In genomic region chr5:137147346-137147745, GRCh38 we compare ENCODE assay signal across 25 cellular contexts.
A peak's percentile ranks its signal among the peaks of the same experiment; 100 is the strongest.
DNase-seq lines count a peak whose midpoint lies in the region; ATAC-seq, FAIRE-seq and TF ChIP-seq lines count a peak whose summit lies in the region.
"Had no signal": no experiment of that assay in that cellular context is flagged by ENCODE, and none has a peak within 500 bp of the region (broad histone marks: within the 10 kb centered on the region; RNA-seq: fewer than 3 reads in every experiment).

No MANE protein-coding gene starts in this region.

- H2AFZ ChIP-seq in SK-N-SH (ENCODE audit: low read depth): no peak overlapping the region

- ATAC-seq in SK-N-SH treated with all-trans-retinoic acid at 6 μM for 48 hours (no peak), GM21528 (IDR thresholded peaks at IDR 0.05; ENCODE audit: low FRiP score, unreplicated experiment) (no peak)
- ATAC-seq: activated naive CD8-positive, alpha-beta T cell treated with anti-CD3 and anti-CD28 coated beads, Interleukin-2, amount 50 U/mL, for 24 hours; naive thymus-derived CD4-positive, alpha-beta T cell had no signal

- no peaks in the 10 kb centered on the region for H3K27me3 Mint-ChIP-seq in activated T-helper 2 cell treated with anti-CD3 and anti-CD28 coated beads, Interferon-gamma antibody, Interleukin-2, Interleukin-4, amounts not matched to agents 10 μg/mL and 5 μg/mL and 100 μg/mL, durations not matched to agents 14 hours and 24 hours and 36 hours (ENCODE audit: low read depth)
- H3K27me3 Mint-ChIP-seq: activated CD4-positive, alpha-beta memory T cell treated with anti-CD3 and anti-CD28 coated beads, Interleukin-2, amount 10 ng/mL, durations not matched to agents 7 days and 5 days had no signal

- H3K9me3 Mint-ChIP-seq in activated T-helper 2 cell treated with anti-CD3 and anti-CD28 coated beads, Interferon-gamma antibody, Interleukin-2, Interleukin-4, amounts not matched to agents 10 μg/mL and 5 μg/mL and 100 μg/mL, durations not matched to agents 14 hours and 24 hours and 36 hours: no peaks in the 10 kb centered on the region
- H3K9me3 Mint-ChIP-seq: activated CD4-positive, alpha-beta memory T cell treated with anti-CD3 and anti-CD28 coated beads, Interleukin-2, amount 10 ng/mL, durations not matched to agents 7 days and 5 days; activated naive CD8-positive, alpha-beta T cell treated with anti-CD3 and anti-CD28 coated beads, Interleukin-2, amount 50 U/mL, for 24 hours; type B pancreatic cell had no signal

- no peaks in the 10 kb centered on the region for H3K27me3 ChIP-seq in SK-N-SH (ENCODE audit: insufficient read depth)
- H3K27me3 ChIP-seq: ovary, right atrium auricular region had no signal

- no peaks in the 10 kb centered on the region for H4K20me1 ChIP-seq in SK-N-SH (ENCODE audit: insufficient read depth)

- H3K9me3 ChIP-seq in SK-N-SH: no peaks in the 10 kb centered on the region
- H3K9me3 ChIP-seq: ovary, right atrium auricular region had no signal

- intact Hi-C loops in activated T-helper 2 cell treated with anti-CD3 and anti-CD28 coated beads, Interferon-gamma antibody, Interleukin-2, Interleukin-4, amounts not matched to agents 10 μg/mL and 5 μg/mL and 100 μg/mL, durations not matched to agents 14 hours and 24 hours and 36 hours (cut with micrococcal nuclease): no loop called here

- no peak overlapping the region for H3K4me3 ChIP-seq in SK-N-SH (ENCODE audit: low read depth in 2 of 2, low read length in 1 of 2)
- H3K4me3 ChIP-seq: coronary artery, ovary, right atrium auricular region had no signal

- H3K36me3 Mint-ChIP-seq in activated T-helper 2 cell treated with anti-CD3 and anti-CD28 coated beads, Interferon-gamma antibody, Interleukin-2, Interleukin-4, amounts not matched to agents 10 μg/mL and 5 μg/mL and 100 μg/mL, durations not matched to agents 14 hours and 24 hours and 36 hours (ENCODE audit: low read depth): no peaks in the 10 kb centered on the region
- H3K36me3 Mint-ChIP-seq: CD14-positive monocyte; naive thymus-derived CD4-positive, alpha-beta T cell; type B pancreatic cell had no signal

- TF ChIP-seq RAD21 in SK-N-SH (IDR thresholded peaks at IDR 0.05; ENCODE audit: low read length): no peak

- 71% methylated on average over 5 of the region's 5 CpGs for WGBS in SK-N-SH (ENCODE audit: low lambda C conversion rate)

- H3K4me2 ChIP-seq in SK-N-SH: no peak overlapping the region

- TF ChIP-seq CTCF in SK-N-SH (IDR thresholded peaks at IDR 0.05) (no peak), D721Med (IDR thresholded peaks at IDR 0.05; ENCODE audit: insufficient read depth, missing control alignments) (no peak)

- no peaks in the 10 kb centered on the region for H3K36me3 ChIP-seq in SK-N-SH (replicated peaks in 1 of 2; ENCODE audit: control insufficient read depth in 1 of 2, insufficient read depth in 2 of 2, low read length in 1 of 2)
- H3K36me3 ChIP-seq: ovary, right atrium auricular region had no signal

- H3K27ac ChIP-seq in SK-N-SH (ENCODE audit: low read depth in 2 of 2, low read length in 1 of 2): peak overlapping the region in 1 of 2 experiments; percentile 80; a peak in 2 of 4 replicates
- H3K27ac ChIP-seq: ovary had no signal

- DNase-seq in SK-N-SH: no peak
- DNase-seq in NCI-H526 treated with DMSO at 0.1 percent for 48 hours (lab: John Stamatoyannopoulos, UW): peak; percentile 17
- peak; percentile 21 for DNase-seq in glomerular visceral epithelial cell (ENCODE audit: extremely low spot score)
- DNase-seq in effector CD8-positive, alpha-beta T cell (lab: John Stamatoyannopoulos, UW): no peak
- DNase-seq in activated T-helper 2 cell treated with anti-CD3 and anti-CD28 coated beads, Interferon-gamma antibody, Interleukin-2, Interleukin-4, amounts not matched to agents 10 μg/mL and 5 μg/mL and 100 μg/mL, durations not matched to agents 14 hours and 24 hours and 36 hours (ENCODE audit: low spot score): no peak
- no peak for DNase-seq in D721Med (ENCODE audit: insufficient read length, low spot score)
- DNase-seq: activated CD4-positive, alpha-beta memory T cell treated with anti-CD3 and anti-CD28 coated beads, Interleukin-2, amount 10 ng/mL, durations not matched to agents 7 days and 5 days; activated gamma-delta T cell; activated naive CD8-positive, alpha-beta T cell treated with anti-CD3 and anti-CD28 coated beads, Interleukin-2, amount 50 U/mL, for 24 hours; activated T-cell treated with anti-CD3 and anti-CD28 coated beads for 4 hours; KG1; kidney glomerular epithelial cell; naive thymus-derived CD4-positive, alpha-beta T cell; NCI-H1930; NCI-H524; ovary; stimulated activated CD4-positive, alpha-beta T cell treated with anti-CD3 and anti-CD28 coated beads, Interleukin-15, amount 100 ng/mL, for 24 hours; SW 1271 had no signal

- no peak for FAIRE-seq in D721Med (lab: Jason Lieb, UNC)
- FAIRE-seq: endometrium had no signal

- CTCF ChIA-PET in SK-N-SH (lab: Yijun Ruan, JAX): no interaction called here

- H3K4me1 ChIP-seq in SK-N-SH (ENCODE audit: control insufficient read depth in 1 of 2, insufficient read depth in 2 of 2, low read depth in 1 of 2, low read length in 1 of 2): peaks cover 6 to 24% of the 10 kb centered on the region in 2 experiments; a peak in 3 of 4 replicates

- POLR2A ChIA-PET in SK-N-SH (lab: Yijun Ruan, JAX): no interaction called here

- no peak overlapping the region for H3K4me3 Mint-ChIP-seq in activated T-helper 2 cell treated with anti-CD3 and anti-CD28 coated beads, Interferon-gamma antibody, Interleukin-2, Interleukin-4, amounts not matched to agents 10 μg/mL and 5 μg/mL and 100 μg/mL, durations not matched to agents 14 hours and 24 hours and 36 hours (ENCODE audit: low read depth)
- H3K4me3 Mint-ChIP-seq: activated CD4-positive, alpha-beta memory T cell treated with anti-CD3 and anti-CD28 coated beads, Interleukin-2, amount 10 ng/mL, durations not matched to agents 7 days and 5 days; activated naive CD8-positive, alpha-beta T cell treated with anti-CD3 and anti-CD28 coated beads, Interleukin-2, amount 50 U/mL, for 24 hours; CD14-positive monocyte; naive thymus-derived CD4-positive, alpha-beta T cell had no signal

- peaks cover 4% of the 10 kb centered on the region; the same call in 1 of the 2 replicates for H3K79me2 ChIP-seq in SK-N-SH (ENCODE audit: insufficient read depth)

- no peak overlapping the region for H3K27ac Mint-ChIP-seq in activated T-helper 2 cell treated with anti-CD3 and anti-CD28 coated beads, Interferon-gamma antibody, Interleukin-2, Interleukin-4, amounts not matched to agents 10 μg/mL and 5 μg/mL and 100 μg/mL, durations not matched to agents 14 hours and 24 hours and 36 hours
- H3K27ac Mint-ChIP-seq: activated CD4-positive, alpha-beta memory T cell treated with anti-CD3 and anti-CD28 coated beads, Interleukin-2, amount 10 ng/mL, durations not matched to agents 7 days and 5 days; activated naive CD8-positive, alpha-beta T cell treated with anti-CD3 and anti-CD28 coated beads, Interleukin-2, amount 50 U/mL, for 24 hours; CD14-positive monocyte; naive thymus-derived CD4-positive, alpha-beta T cell had no signal

- H3K9me2 ChIP-seq in SK-N-SH: no peaks in the 10 kb centered on the region

- peaks cover 14% of the 10 kb centered on the region for H3F3A ChIP-seq in SK-N-SH (replicated peaks; ENCODE audit: insufficient read depth)

- TF ChIP-seq EP300 in SK-N-SH (IDR thresholded peaks at IDR 0.05; ENCODE audit: borderline replicate concordance in 1 of 2, low read depth in 1 of 2, low read length in 1 of 2): no peak

- H3K4me1 Mint-ChIP-seq in activated T-helper 2 cell treated with anti-CD3 and anti-CD28 coated beads, Interferon-gamma antibody, Interleukin-2, Interleukin-4, amounts not matched to agents 10 μg/mL and 5 μg/mL and 100 μg/mL, durations not matched to agents 14 hours and 24 hours and 36 hours (ENCODE audit: low read depth): no peaks in the 10 kb centered on the region
- H3K4me1 Mint-ChIP-seq: activated CD4-positive, alpha-beta memory T cell treated with anti-CD3 and anti-CD28 coated beads, Interleukin-2, amount 10 ng/mL, durations not matched to agents 7 days and 5 days; activated naive CD8-positive, alpha-beta T cell treated with anti-CD3 and anti-CD28 coated beads, Interleukin-2, amount 50 U/mL, for 24 hours; CD14-positive monocyte; naive thymus-derived CD4-positive, alpha-beta T cell had no signal

- peak overlapping the region; percentile 42; the same call in 1 of the 2 replicates for H3K9ac ChIP-seq in SK-N-SH

TF ChIP-seq in SK-N-SH, 30 proteins besides CTCF, POLR2A, EP300 and RAD21 (continues in another document):
- TF ChIP-seq FOXJ3 (CRISPR knock-in tag; IDR thresholded peaks at IDR 0.05) (no peak), EZH2phosphoT487 (IDR thresholded peaks at IDR 0.05; ENCODE audit: borderline replicate concordance, low read depth) (no peak), MEF2A (IDR thresholded peaks at IDR 0.05; ENCODE audit: borderline replicate concordance, low read depth) (no peak), GABPA (IDR thresholded peaks at IDR 0.05; ENCODE audit: low read depth) (no peak), TAF1 (IDR thresholded peaks at IDR 0.05; ENCODE audit: borderline replicate concordance, low read depth, low read length) (no peak), FOXM1 (IDR thresholded peaks at IDR 0.05; ENCODE audit: low read depth) (no peak), POLR2AphosphoS5 (IDR thresholded peaks at IDR 0.05; ENCODE audit: low read depth, low read length) (no peak)

TF ChIP-seq in SK-N-SH treated with all-trans-retinoic acid at 6 μM for 48 hours, 23 proteins besides CTCF, POLR2A, EP300 and RAD21 (continues in another document):
- TF ChIP-seq ESRRG (CRISPR knock-in tag; IDR thresholded peaks at IDR 0.05) (no peak), BACH2 (CRISPR knock-in tag; IDR thresholded peaks at IDR 0.05; ENCODE audit: borderline replicate concordance) (no peak), ISL1 (CRISPR knock-in tag; IDR thresholded peaks at IDR 0.05) (no peak), CREB5 (CRISPR knock-in tag; IDR thresholded peaks at IDR 0.05; ENCODE audit: low read depth) (no peak), TCF4 (CRISPR knock-in tag; IDR thresholded peaks at IDR 0.05; ENCODE audit: borderline replicate concordance) (no peak)

Comparison
In these comparisons a context has a peak if more than half of its experiments do, and no peak if none do; other contexts are left out.
1. DNase-seq: peak in NCI-H526 treated with DMSO at 0.1 percent for 48 hours (single experiment) and glomerular visceral epithelial cell (single experiment); none in SK-N-SH (single experiment), effector CD8-positive, alpha-beta T cell (single experiment), activated T-helper 2 cell treated with anti-CD3 and anti-CD28 coated beads, Interferon-gamma antibody, Interleukin-2, Interleukin-4, amounts not matched to agents 10 μg/mL and 5 μg/mL and 100 μg/mL, durations not matched to agents 14 hours and 24 hours and 36 hours (single experiment) and D721Med (single experiment).